Comparison of ENCODE assay signal across 8 cellular contexts in genomic region chr21:41170442-41170841, GRCh38. TPM values are rescaled to one million over a fixed set of nuclear protein-coding genes. Genes with fewer than 3 reads are reported as not detected.
A peak's percentile ranks its signal among the peaks of the same experiment; 100 is the strongest.
DNase-seq lines count a peak whose midpoint lies in the region; ATAC-seq and TF ChIP-seq lines count a peak whose summit lies in the region.

No MANE protein-coding gene starts in this region.

- peak; percentile 13 for DNase-seq in DMS114 treated with DMSO at 0.1 percent for 48 hours (lab: John Stamatoyannopoulos, UW; ENCODE audit: unreplicated experiment)
- DNase-seq in SK-N-SH = peak; percentile 62
- peak; percentile 7 for DNase-seq in fibroblast of villous mesenchyme (ENCODE audit: low read depth)
- no peak for DNase-seq in sigmoid colon
- DNase-seq in effector CD4-positive, alpha-beta T cell = no peak

- no peak for TF ChIP-seq POLR2A in sigmoid colon (IDR thresholded peaks at IDR 0.05)

- H3F3A ChIP-seq in SK-N-SH (replicated peaks; ENCODE audit: insufficient read depth) = peaks cover 7% of the 10 kb centered on the region

- no peaks in the 10 kb centered on the region for H3K4me1 ChIP-seq in SK-N-SH (ENCODE audit: control insufficient read depth in 1 of 2, insufficient read depth in 2 of 2, low read depth in 1 of 2, low read length in 1 of 2)
- H3K4me1 ChIP-seq in sigmoid colon = peaks cover 0 to 36% (median 27%) of the 10 kb centered on the region in 4 donors

- H3K36me3 ChIP-seq in SK-N-SH (replicated peaks in 1 of 2; ENCODE audit: control insufficient read depth in 1 of 2, insufficient read depth in 2 of 2, low read length in 1 of 2) = no peaks in the 10 kb centered on the region
- no peaks in the 10 kb centered on the region for H3K36me3 ChIP-seq in sigmoid colon

- TF ChIP-seq EP300 in SK-N-SH (IDR thresholded peaks at IDR 0.05; ENCODE audit: borderline replicate concordance in 1 of 2, low read depth in 1 of 2, low read length in 1 of 2) (no peak), sigmoid colon (IDR thresholded peaks at IDR 0.05) (no peak)

- H3K27ac ChIP-seq in SK-N-SH (ENCODE audit: low read depth in 2 of 2, low read length in 1 of 2) (no peak overlapping the region), sigmoid colon (peak overlapping the region; percentile 53 to 98 (median 76))

- H3K27me3 ChIP-seq in SK-N-SH (ENCODE audit: insufficient read depth) = no peaks in the 10 kb centered on the region; the same call in 1 of the 2 replicates
- no peaks in the 10 kb centered on the region for H3K27me3 ChIP-seq in sigmoid colon

- H3K4me3 ChIP-seq in SK-N-SH (ENCODE audit: low read depth in 2 of 2, low read length in 1 of 2) (peak overlapping the region in 1 of 2 experiments; percentile 39; a peak in 1 of 4 replicates), fibroblast of villous mesenchyme (ENCODE audit: low read depth, low read length) (no peak overlapping the region), sigmoid colon (no peak overlapping the region)

- no peak overlapping the region for H3K9ac ChIP-seq in SK-N-SH

- ATAC-seq in HG02759 (IDR thresholded peaks at IDR 0.05; ENCODE audit: unreplicated experiment) (peak; percentile 47), HG03196 (IDR thresholded peaks at IDR 0.05; ENCODE audit: unreplicated experiment) (no peak), HG02678 (IDR thresholded peaks at IDR 0.05; ENCODE audit: unreplicated experiment) (no peak)

- POLR2A ChIA-PET in SK-N-SH (lab: Yijun Ruan, JAX) = no interaction called here

- CTCF ChIA-PET in SK-N-SH (lab: Yijun Ruan, JAX) = interaction anchor here (0.7 to 1.5 kb wide), 6 partner anchors 12 to 46 kb away, joined by 3 to 5 read pairs (median 3); no protein-coding TSS in a partner anchor

- WGBS in SK-N-SH (ENCODE audit: low lambda C conversion rate) = 7% methylated on average over 2 of the region's 2 CpGs
- WGBS in sigmoid colon, 2 donors = 27 to 40% methylated on average over 2 of the region's 2 CpGs

- H2AFZ ChIP-seq in SK-N-SH (ENCODE audit: low read depth) = no peak overlapping the region

- no peaks in the 10 kb centered on the region for H3K79me2 ChIP-seq in SK-N-SH (ENCODE audit: insufficient read depth)

- intact Hi-C loops in sigmoid colon (cut with DNase I) = loop anchor here (1.0 kb wide), 1 partner anchor 290 kb away; no protein-coding TSS in a partner anchor

- no peak overlapping the region for H3K4me2 ChIP-seq in SK-N-SH

- H3K9me3 ChIP-seq in SK-N-SH (no peaks in the 10 kb centered on the region), sigmoid colon (no peaks in the 10 kb centered on the region)

- no peaks in the 10 kb centered on the region for H4K20me1 ChIP-seq in SK-N-SH (ENCODE audit: insufficient read depth)

- peak; percentile 13; the same call in 1 of the 2 replicates for TF ChIP-seq RAD21 in SK-N-SH (IDR thresholded peaks at IDR 0.05; ENCODE audit: low read length)

- H3K9me2 ChIP-seq in SK-N-SH = no peaks in the 10 kb centered on the region

- TF ChIP-seq CTCF in SK-N-SH (IDR thresholded peaks at IDR 0.05) = peak; percentile 64
- peak; percentile 47 for TF ChIP-seq CTCF in fibroblast of villous mesenchyme (IDR thresholded peaks at IDR 0.05; ENCODE audit: insufficient read depth, low read depth, low read length)
- peak; percentile 24 to 52 (median 36) for TF ChIP-seq CTCF in sigmoid colon (IDR thresholded peaks at IDR 0.05)

TF ChIP-seq in SK-N-SH, 30 proteins besides CTCF, POLR2A, EP300 and RAD21:
- TF ChIP-seq USF2 (IDR thresholded peaks at IDR 0.05; ENCODE audit: borderline replicate concordance, low read depth, low read length) = no peak
- TF ChIP-seq FOXM1 (IDR thresholded peaks at IDR 0.05; ENCODE audit: low read depth) = no peak
- TF ChIP-seq USF1 (IDR thresholded peaks at IDR 0.05; ENCODE audit: borderline replicate concordance, low read depth) = no peak
- no peak for TF ChIP-seq NRF1 (IDR thresholded peaks at IDR 0.05; ENCODE audit: low read depth, low read length)
- no peak for TF ChIP-seq EZH2phosphoT487 (IDR thresholded peaks at IDR 0.05; ENCODE audit: borderline replicate concordance, low read depth)
- TF ChIP-seq FOXJ3 (CRISPR knock-in tag; IDR thresholded peaks at IDR 0.05) = no peak
- no peak for TF ChIP-seq TCF12 (IDR thresholded peaks at IDR 0.05)
- no peak for TF ChIP-seq CHD2 (IDR thresholded peaks at IDR 0.05; ENCODE audit: low read length, partially characterized antibody)
- TF ChIP-seq ELF1 (IDR thresholded peaks at IDR 0.05) = no peak
- TF ChIP-seq RXRA (IDR thresholded peaks at IDR 0.05; ENCODE audit: borderline replicate concordance, low read depth) = no peak
- no peak for TF ChIP-seq ZBTB33 (IDR thresholded peaks at IDR 0.05; ENCODE audit: borderline replicate concordance, low read depth)
- no peak for TF ChIP-seq POLR2AphosphoS5 (IDR thresholded peaks at IDR 0.05; ENCODE audit: low read depth, low read length)
- TF ChIP-seq GATA2 (CRISPR knock-in tag; IDR thresholded peaks at IDR 0.05) = no peak
- no peak for TF ChIP-seq SIN3A (IDR thresholded peaks at IDR 0.05; ENCODE audit: borderline replicate concordance, low read depth, low read length)
- TF ChIP-seq GABPA (IDR thresholded peaks at IDR 0.05; ENCODE audit: low read depth) = no peak
- TF ChIP-seq MAX (IDR thresholded peaks at IDR 0.05; ENCODE audit: low read depth) = no peak
- no peak for TF ChIP-seq FOSL2 (IDR thresholded peaks at IDR 0.05; ENCODE audit: borderline replicate concordance, low read depth)
- no peak for TF ChIP-seq RFX5 (IDR thresholded peaks at IDR 0.05; ENCODE audit: low read length)

RNA-seq across cellular contexts. Expression of gene BACE2, which starts 2.5 kb away (rescaled TPM):
- 21.8 and 23.4 TPM in 2 replicates for polyA plus RNA-seq in SK-N-SH (2012; rRNA removed)
- polyA plus RNA-seq in SK-N-SH (2012; cell fraction: cytosol; rRNA removed) = 23.2 and 26.4 TPM in 2 replicates
- 18.9 and 23.0 TPM in 2 replicates for polyA plus RNA-seq in SK-N-SH (2012; cell fraction: nucleus; rRNA removed)
- total RNA-seq in fibroblast of villous mesenchyme = 3.0 and 7.1 TPM in 2 replicates
- 100 to 1,000 TPM in 1 of 4 donors, 10 to 100 TPM in 3; 52.1 to 204 (median 53.1) TPM for total RNA-seq in sigmoid colon
- 10 to 100 TPM; 12.0 to 71.6 (median 13.2) TPM for polyA plus RNA-seq in sigmoid colon

Comparison
In these comparisons a context has a peak if more than half of its experiments do, and no peak if none do; other contexts are left out.
1. DNase-seq: peak in DMS114 treated with DMSO at 0.1 percent for 48 hours (single experiment), SK-N-SH (single experiment) and fibroblast of villous mesenchyme (single experiment); none in sigmoid colon (single experiment) and effector CD4-positive, alpha-beta T cell (single experiment).
2. H3K27ac ChIP-seq: peak in sigmoid colon (4 of 4); none in SK-N-SH (0 of 2).
3. Peak in every context shown above with its lines, with median percentiles within 50 percentile points of each other: CTCF ChIP-seq.